8 cellular contexts compared by ENCODE assay signal in the genomic region with DNA sequence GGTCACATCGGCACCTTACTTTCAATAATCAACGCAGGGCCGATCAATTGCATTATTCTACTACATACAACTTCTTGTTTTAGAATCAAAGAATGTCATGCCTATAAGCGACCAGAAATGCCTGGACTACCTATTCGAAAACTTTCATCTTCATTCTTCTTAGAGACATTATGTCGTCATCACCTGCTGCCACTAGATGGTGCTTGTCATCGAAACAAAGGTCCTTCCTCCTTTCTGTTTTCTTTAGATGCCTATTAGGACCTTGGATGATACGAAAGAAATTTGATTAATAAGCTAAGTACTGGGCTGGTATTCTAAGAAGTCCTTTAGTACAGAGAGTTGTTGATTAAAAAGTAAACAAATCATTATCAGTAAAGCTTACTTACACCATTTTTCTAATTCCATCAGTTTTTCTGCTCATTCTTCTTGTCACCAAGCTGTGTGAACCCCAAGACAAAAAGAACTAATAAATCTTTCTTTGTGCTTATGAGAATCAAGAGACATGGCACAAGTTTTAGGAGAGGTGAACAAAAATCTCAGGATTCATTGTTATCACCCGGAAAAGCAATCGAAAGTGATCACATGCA.
DNase-seq lines count a peak whose midpoint lies in the region; ATAC-seq, FAIRE-seq and TF ChIP-seq lines count a peak whose summit lies in the region.

No MANE protein-coding gene starts in this region.

- FAIRE-seq in D721Med (lab: Jason Lieb, UNC): peak; percentile 94

- no peak overlapping the region for H3K27ac ChIP-seq in gastroesophageal sphincter
- no peak overlapping the region for H3K27ac ChIP-seq in suprapubic skin

- TF ChIP-seq CTCF in D721Med (IDR thresholded peaks at IDR 0.05; ENCODE audit: insufficient read depth, missing control alignments) (peak; percentile 85), gastroesophageal sphincter (IDR thresholded peaks at IDR 0.05) (peak; percentile 41 to 66 (median 51)), suprapubic skin (IDR thresholded peaks at IDR 0.05) (peak in 1 of 2 donors; percentile 49)

- no peak for TF ChIP-seq POLR2A in gastroesophageal sphincter (IDR thresholded peaks at IDR 0.05)
- no peak for TF ChIP-seq POLR2A in suprapubic skin (IDR thresholded peaks at IDR 0.05)

- peaks cover 0 to 31% (median 3%) of the 10 kb centered on the region in 3 donors for H3K4me1 ChIP-seq in gastroesophageal sphincter
- peaks cover 16% of the 10 kb centered on the region for H3K4me1 ChIP-seq in suprapubic skin

- H3K9me3 Mint-ChIP-seq in activated CD4-positive, alpha-beta memory T cell treated with anti-CD3 and anti-CD28 coated beads, Interleukin-2, amount 10 ng/mL, durations not matched to agents 7 days and 5 days: no peaks in the 10 kb centered on the region

- H3K27me3 ChIP-seq in gastroesophageal sphincter (no peaks in the 10 kb centered on the region), suprapubic skin (peaks cover 21% of the 10 kb centered on the region)

- ATAC-seq in GM19035 (IDR thresholded peaks at IDR 0.05; ENCODE audit: unreplicated experiment): peak; percentile 76
- ATAC-seq in HG03097 (IDR thresholded peaks at IDR 0.05; ENCODE audit: low FRiP score, unreplicated experiment): peak; percentile 64
- no peak for ATAC-seq in gastroesophageal sphincter

- WGBS in gastroesophageal sphincter (ENCODE audit: low coverage in 1 of 2), 2 donors: 21 to 27% methylated on average over 10 of the region's 10 CpGs
- WGBS in suprapubic skin: 32% methylated on average over 10 of the region's 10 CpGs

- H3K4me3 ChIP-seq in gastroesophageal sphincter (no peak overlapping the region), suprapubic skin (no peak overlapping the region)

- H3K9me3 ChIP-seq in gastroesophageal sphincter (no peaks in the 10 kb centered on the region), suprapubic skin (no peaks in the 10 kb centered on the region)

- POLR2A ChIA-PET in activated CD4-positive, alpha-beta memory T cell treated with anti-CD3 and anti-CD28 coated beads, Interleukin-2, amount 10 ng/mL, durations not matched to agents 7 days and 5 days (lab: Charles Lee): interaction anchor here (1.4 kb wide), 1 partner anchor 30 kb away, joined by 3 read pairs; no protein-coding TSS in a partner anchor

- DNase-seq in D721Med (ENCODE audit: insufficient read length, low spot score) (no peak), NCI-H446 treated with DMSO at 0.1 percent for 48 hours (lab: John Stamatoyannopoulos, UW) (peak; percentile 33), renal cortical epithelial cell (ENCODE audit: low read depth) (peak; percentile 68), suprapubic skin (ENCODE audit: low spot score in 2 of 2) (no peak)
- DNase-seq in activated CD4-positive, alpha-beta memory T cell treated with anti-CD3 and anti-CD28 coated beads, Interleukin-2, amount 10 ng/mL, durations not matched to agents 7 days and 5 days: peak; percentile 54

- no peaks in the 10 kb centered on the region for H3K36me3 Mint-ChIP-seq in activated CD4-positive, alpha-beta memory T cell treated with anti-CD3 and anti-CD28 coated beads, Interleukin-2, amount 10 ng/mL, durations not matched to agents 7 days and 5 days (ENCODE audit: low read depth)

- no peak for TF ChIP-seq EP300 in gastroesophageal sphincter (IDR thresholded peaks at IDR 0.05)
- no peak for TF ChIP-seq EP300 in suprapubic skin (IDR thresholded peaks at IDR 0.05)

- H3K4me3 Mint-ChIP-seq in activated CD4-positive, alpha-beta memory T cell treated with anti-CD3 and anti-CD28 coated beads, Interleukin-2, amount 10 ng/mL, durations not matched to agents 7 days and 5 days: no peak overlapping the region

- H3K36me3 ChIP-seq in gastroesophageal sphincter (no peaks in the 10 kb centered on the region), suprapubic skin (no peaks in the 10 kb centered on the region)

- H3K27me3 Mint-ChIP-seq in activated CD4-positive, alpha-beta memory T cell treated with anti-CD3 and anti-CD28 coated beads, Interleukin-2, amount 10 ng/mL, durations not matched to agents 7 days and 5 days: peaks cover 38% of the 10 kb centered on the region

- CTCF ChIA-PET in activated CD4-positive, alpha-beta memory T cell treated with anti-CD3 and anti-CD28 coated beads, Interleukin-2, amount 10 ng/mL, durations not matched to agents 7 days and 5 days (lab: Charles Lee): interaction anchor here (0.8 to 1.3 kb wide), 4 partner anchors 14 to 528 kb away, joined by 3 to 4 read pairs (median 4); no protein-coding TSS in a partner anchor

- no peak overlapping the region for H3K27ac Mint-ChIP-seq in activated CD4-positive, alpha-beta memory T cell treated with anti-CD3 and anti-CD28 coated beads, Interleukin-2, amount 10 ng/mL, durations not matched to agents 7 days and 5 days

- H3K4me1 Mint-ChIP-seq in activated CD4-positive, alpha-beta memory T cell treated with anti-CD3 and anti-CD28 coated beads, Interleukin-2, amount 10 ng/mL, durations not matched to agents 7 days and 5 days: peaks cover 29% of the 10 kb centered on the region

Comparison
In these comparisons a context has a peak if more than half of its experiments do, and no peak if none do; other contexts are left out.
1. DNase-seq: peak in NCI-H446 treated with DMSO at 0.1 percent for 48 hours (single experiment), activated CD4-positive, alpha-beta memory T cell treated with anti-CD3 and anti-CD28 coated beads, Interleukin-2, amount 10 ng/mL, durations not matched to agents 7 days and 5 days (single experiment) and renal cortical epithelial cell (single experiment); none in D721Med (single experiment) and suprapubic skin (0 of 2).